1 cellular context compared by ENCODE assay signal in genomic region chr10:69232252-69232651, GRCh38.
TF ChIP-seq lines count a peak whose summit lies in the region.

No MANE protein-coding gene starts in this region.

TF ChIP-seq in WTC11, 78 proteins besides CTCF, POLR2A, EP300 and RAD21 (continued from another document):
- TF ChIP-seq ELF4 (CRISPR knock-in tag; IDR thresholded peaks at IDR 0.05; ENCODE audit: low read depth) (no peak), USF2 (CRISPR knock-in tag; IDR thresholded peaks at IDR 0.05) (no peak), IRF2 (CRISPR knock-in tag; IDR thresholded peaks at IDR 0.05; ENCODE audit: borderline replicate concordance, low read depth) (no peak), ZMAT4 (CRISPR knock-in tag; IDR thresholded peaks at IDR 0.05) (no peak)
